ENCODE assay signal across 1 cellular context in the genomic region with DNA sequence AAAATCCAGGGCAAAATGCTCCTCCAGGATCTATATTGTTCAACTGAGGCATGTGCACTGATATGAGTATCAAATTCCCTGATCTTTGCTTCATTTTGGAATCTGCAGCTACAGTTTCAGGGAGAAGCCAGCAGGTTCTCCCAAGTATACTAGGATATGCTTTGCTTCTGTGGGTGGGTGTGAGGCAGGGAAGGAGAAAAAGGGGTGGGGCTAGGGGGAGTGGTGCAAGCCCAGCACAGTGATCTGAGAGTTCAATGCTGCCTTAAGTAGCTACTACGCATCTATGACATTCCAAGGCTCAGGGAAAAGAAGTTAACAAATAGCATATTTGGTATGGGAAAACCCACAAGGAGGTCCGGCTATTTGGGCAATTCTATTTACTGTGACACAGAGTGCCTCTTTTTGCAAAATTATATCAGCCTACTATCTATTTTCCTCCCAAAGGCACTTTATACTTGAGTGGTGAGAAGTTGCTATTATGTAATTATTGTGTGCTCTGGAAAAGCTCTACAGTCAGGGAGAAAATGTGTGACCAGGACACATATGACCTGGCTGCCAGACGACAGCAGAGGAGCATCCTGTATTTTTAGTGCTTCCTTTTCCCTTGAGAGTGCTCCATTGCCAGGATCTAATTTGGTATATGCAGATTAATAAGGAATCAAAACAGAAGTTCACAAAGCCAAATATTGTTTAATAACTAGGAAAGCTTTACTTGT.
TF ChIP-seq lines count a peak whose summit lies in the region.

No MANE protein-coding gene starts in this region.

TF ChIP-seq in HEK293, 187 proteins besides CTCF, POLR2A, EP300 and RAD21:
- TF ChIP-seq, protein P1, sequence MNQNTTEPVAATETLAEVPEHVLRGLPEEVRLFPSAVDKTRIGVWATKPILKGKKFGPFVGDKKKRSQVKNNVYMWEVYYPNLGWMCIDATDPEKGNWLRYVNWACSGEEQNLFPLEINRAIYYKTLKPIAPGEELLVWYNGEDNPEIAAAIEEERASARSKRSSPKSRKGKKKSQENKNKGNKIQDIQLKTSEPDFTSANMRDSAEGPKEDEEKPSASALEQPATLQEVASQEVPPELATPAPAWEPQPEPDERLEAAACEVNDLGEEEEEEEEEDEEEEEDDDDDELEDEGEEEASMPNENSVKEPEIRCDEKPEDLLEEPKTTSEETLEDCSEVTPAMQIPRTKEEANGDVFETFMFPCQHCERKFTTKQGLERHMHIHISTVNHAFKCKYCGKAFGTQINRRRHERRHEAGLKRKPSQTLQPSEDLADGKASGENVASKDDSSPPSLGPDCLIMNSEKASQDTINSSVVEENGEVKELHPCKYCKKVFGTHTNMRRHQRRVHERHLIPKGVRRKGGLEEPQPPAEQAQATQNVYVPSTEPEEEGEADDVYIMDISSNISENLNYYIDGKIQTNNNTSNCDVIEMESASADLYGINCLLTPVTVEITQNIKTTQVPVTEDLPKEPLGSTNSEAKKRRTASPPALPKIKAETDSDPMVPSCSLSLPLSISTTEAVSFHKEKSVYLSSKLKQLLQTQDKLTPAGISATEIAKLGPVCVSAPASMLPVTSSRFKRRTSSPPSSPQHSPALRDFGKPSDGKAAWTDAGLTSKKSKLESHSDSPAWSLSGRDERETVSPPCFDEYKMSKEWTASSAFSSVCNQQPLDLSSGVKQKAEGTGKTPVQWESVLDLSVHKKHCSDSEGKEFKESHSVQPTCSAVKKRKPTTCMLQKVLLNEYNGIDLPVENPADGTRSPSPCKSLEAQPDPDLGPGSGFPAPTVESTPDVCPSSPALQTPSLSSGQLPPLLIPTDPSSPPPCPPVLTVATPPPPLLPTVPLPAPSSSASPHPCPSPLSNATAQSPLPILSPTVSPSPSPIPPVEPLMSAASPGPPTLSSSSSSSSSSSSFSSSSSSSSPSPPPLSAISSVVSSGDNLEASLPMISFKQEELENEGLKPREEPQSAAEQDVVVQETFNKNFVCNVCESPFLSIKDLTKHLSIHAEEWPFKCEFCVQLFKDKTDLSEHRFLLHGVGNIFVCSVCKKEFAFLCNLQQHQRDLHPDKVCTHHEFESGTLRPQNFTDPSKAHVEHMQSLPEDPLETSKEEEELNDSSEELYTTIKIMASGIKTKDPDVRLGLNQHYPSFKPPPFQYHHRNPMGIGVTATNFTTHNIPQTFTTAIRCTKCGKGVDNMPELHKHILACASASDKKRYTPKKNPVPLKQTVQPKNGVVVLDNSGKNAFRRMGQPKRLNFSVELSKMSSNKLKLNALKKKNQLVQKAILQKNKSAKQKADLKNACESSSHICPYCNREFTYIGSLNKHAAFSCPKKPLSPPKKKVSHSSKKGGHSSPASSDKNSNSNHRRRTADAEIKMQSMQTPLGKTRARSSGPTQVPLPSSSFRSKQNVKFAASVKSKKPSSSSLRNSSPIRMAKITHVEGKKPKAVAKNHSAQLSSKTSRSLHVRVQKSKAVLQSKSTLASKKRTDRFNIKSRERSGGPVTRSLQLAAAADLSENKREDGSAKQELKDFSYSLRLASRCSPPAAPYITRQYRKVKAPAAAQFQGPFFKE (tag by site-specific recombination; IDR thresholded peaks at IDR 0.05; ENCODE audit: borderline replicate concordance): no peak
- TF ChIP-seq KLF9 (tag by site-specific recombination; IDR thresholded peaks at IDR 0.05; ENCODE audit: low read depth): peak; percentile 70
